In genomic region chr1:28775121-28775942, GRCh38 we compare ENCODE assay signal across 8 cellular contexts. TPM values are rescaled to one million over a fixed set of nuclear protein-coding genes. Genes with fewer than 3 reads are reported as not detected.
DNase-seq lines count a peak whose midpoint lies in the region; TF ChIP-seq lines count a peak whose summit lies in the region.

No MANE protein-coding gene starts in this region.

- H3K4me2 ChIP-seq in fibroblast of lung (ENCODE audit: extremely low read depth, insufficient read depth, low read length) = peak overlapping the region; percentile 52
- H3K4me2 ChIP-seq in neural progenitor cell = no peak overlapping the region

- H3K4me1 Mint-ChIP-seq in activated T-helper 1 cell treated with anti-CD3 and anti-CD28 coated beads, Interleukin-12 subunit alpha, Interleukin-12 subunit beta, Interleukin-2, Interleukin-4 antibody, amounts not matched to agents 30 ng/mL and 10 ng/mL and 1 ng/mL, durations not matched to agents 14 hours and 24 hours and 36 hours (ENCODE audit: low read depth) = peaks cover 9% of the 10 kb centered on the region
- H3K4me1 Mint-ChIP-seq in neural progenitor cell = no peaks in the 10 kb centered on the region
- H3K4me1 Mint-ChIP-seq in stimulated activated naive CD8-positive, alpha-beta T cell treated with anti-CD3 and anti-CD28 coated beads, Interleukin-15, Interleukin-2, amounts not matched to agents 100 ng/mL and 50 ng/mL, for 24 hours (ENCODE audit: low read depth) = peaks cover 11% of the 10 kb centered on the region

- no peak overlapping the region for H3K27ac ChIP-seq in fibroblast of lung (ENCODE audit: insufficient read depth, low read length)
- H3K27ac ChIP-seq in neural progenitor cell = no peak overlapping the region

- peaks cover 2% of the 10 kb centered on the region for H3K36me3 ChIP-seq in fibroblast of lung (ENCODE audit: control insufficient read depth, insufficient read depth, low read length)
- no peaks in the 10 kb centered on the region for H3K36me3 ChIP-seq in neural progenitor cell
- H3K36me3 ChIP-seq in BE2C = peaks cover 10% of the 10 kb centered on the region

- intact Hi-C loops in activated T-helper 1 cell treated with anti-CD3 and anti-CD28 coated beads, Interleukin-12 subunit alpha, Interleukin-12 subunit beta, Interleukin-2, Interleukin-4 antibody, amounts not matched to agents 30 ng/mL and 10 ng/mL and 1 ng/mL, durations not matched to agents 14 hours and 24 hours and 36 hours (cut with micrococcal nuclease) = loop anchor here (1.0 kb wide), 1 partner anchor 39 kb away; the partner anchor contains the start of gene YTHDF2

- H3K9me3 Mint-ChIP-seq in activated T-helper 1 cell treated with anti-CD3 and anti-CD28 coated beads, Interleukin-12 subunit alpha, Interleukin-12 subunit beta, Interleukin-2, Interleukin-4 antibody, amounts not matched to agents 30 ng/mL and 10 ng/mL and 1 ng/mL, durations not matched to agents 14 hours and 24 hours and 36 hours = no peaks in the 10 kb centered on the region
- H3K9me3 Mint-ChIP-seq in neural progenitor cell = no peaks in the 10 kb centered on the region
- no peaks in the 10 kb centered on the region for H3K9me3 Mint-ChIP-seq in stimulated activated naive CD8-positive, alpha-beta T cell treated with anti-CD3 and anti-CD28 coated beads, Interleukin-15, Interleukin-2, amounts not matched to agents 100 ng/mL and 50 ng/mL, for 24 hours

- peak overlapping the region; percentile 49 for H3K4me3 Mint-ChIP-seq in activated T-helper 1 cell treated with anti-CD3 and anti-CD28 coated beads, Interleukin-12 subunit alpha, Interleukin-12 subunit beta, Interleukin-2, Interleukin-4 antibody, amounts not matched to agents 30 ng/mL and 10 ng/mL and 1 ng/mL, durations not matched to agents 14 hours and 24 hours and 36 hours
- no peak overlapping the region for H3K4me3 Mint-ChIP-seq in neural progenitor cell
- peak overlapping the region; percentile 66 for H3K4me3 Mint-ChIP-seq in stimulated activated naive CD8-positive, alpha-beta T cell treated with anti-CD3 and anti-CD28 coated beads, Interleukin-15, Interleukin-2, amounts not matched to agents 100 ng/mL and 50 ng/mL, for 24 hours

- peaks cover 2% of the 10 kb centered on the region for H3K27me3 Mint-ChIP-seq in activated T-helper 1 cell treated with anti-CD3 and anti-CD28 coated beads, Interleukin-12 subunit alpha, Interleukin-12 subunit beta, Interleukin-2, Interleukin-4 antibody, amounts not matched to agents 30 ng/mL and 10 ng/mL and 1 ng/mL, durations not matched to agents 14 hours and 24 hours and 36 hours (ENCODE audit: insufficient read depth)
- peaks cover 3% of the 10 kb centered on the region for H3K27me3 Mint-ChIP-seq in neural progenitor cell (ENCODE audit: insufficient read depth, low read depth)
- H3K27me3 Mint-ChIP-seq in stimulated activated naive CD8-positive, alpha-beta T cell treated with anti-CD3 and anti-CD28 coated beads, Interleukin-15, Interleukin-2, amounts not matched to agents 100 ng/mL and 50 ng/mL, for 24 hours = no peaks in the 10 kb centered on the region

- H3K9ac ChIP-seq in fibroblast of lung (ENCODE audit: insufficient read depth, low read length) (no peak overlapping the region), neural progenitor cell (no peak overlapping the region)

- H3K27ac Mint-ChIP-seq in activated T-helper 1 cell treated with anti-CD3 and anti-CD28 coated beads, Interleukin-12 subunit alpha, Interleukin-12 subunit beta, Interleukin-2, Interleukin-4 antibody, amounts not matched to agents 30 ng/mL and 10 ng/mL and 1 ng/mL, durations not matched to agents 14 hours and 24 hours and 36 hours = no peak overlapping the region
- no peak overlapping the region for H3K27ac Mint-ChIP-seq in neural progenitor cell
- peak overlapping the region; percentile 58 for H3K27ac Mint-ChIP-seq in stimulated activated naive CD8-positive, alpha-beta T cell treated with anti-CD3 and anti-CD28 coated beads, Interleukin-15, Interleukin-2, amounts not matched to agents 100 ng/mL and 50 ng/mL, for 24 hours

- TF ChIP-seq CTCF in GM12865 (IDR thresholded peaks at IDR 0.05; ENCODE audit: insufficient read depth, low read depth, low read length, missing control alignments) = no peak
- no peak for TF ChIP-seq CTCF in fibroblast of lung (conservative IDR thresholded peaks at IDR 0.05 in 1 of 2, IDR thresholded peaks at IDR 0.05 in 1 of 2; ENCODE audit: low read depth in 1 of 2, low read length in 2 of 2)
- no peak for TF ChIP-seq CTCF in neural progenitor cell (IDR thresholded peaks at IDR 0.05)
- no peak for TF ChIP-seq CTCF in BE2C (IDR thresholded peaks at IDR 0.05; ENCODE audit: low read depth, low read length)

- H3F3A ChIP-seq in neural progenitor cell (ENCODE audit: low read depth) = peaks cover 51% of the 10 kb centered on the region

- DNase-seq in GM12865 (ENCODE audit: low read depth) (peak; percentile 65), NCI-H510A (lab: John Stamatoyannopoulos, UW) (peak; percentile 73), fibroblast of lung (ENCODE audit: low read depth in 2 of 2) (peak; percentile 17 to 77), neural progenitor cell (ENCODE audit: low spot score) (peak; percentile 23), NK-92 (lab: John Stamatoyannopoulos, UW; ENCODE audit: unreplicated experiment) (no peak), BE2C (no peak)
- DNase-seq in activated T-helper 1 cell treated with anti-CD3 and anti-CD28 coated beads, Interleukin-12 subunit alpha, Interleukin-12 subunit beta, Interleukin-2, Interleukin-4 antibody, amounts not matched to agents 30 ng/mL and 10 ng/mL and 1 ng/mL, durations not matched to agents 14 hours and 24 hours and 36 hours (ENCODE audit: low spot score) = peak; percentile 61

- no peaks in the 10 kb centered on the region for H3K4me1 ChIP-seq in fibroblast of lung (ENCODE audit: control insufficient read depth, extremely low read depth, insufficient read depth, low read length)
- H3K4me1 ChIP-seq in neural progenitor cell = no peaks in the 10 kb centered on the region
- no peaks in the 10 kb centered on the region for H3K4me1 ChIP-seq in BE2C

- H2AFZ ChIP-seq in fibroblast of lung (ENCODE audit: low read length) (no peak overlapping the region), neural progenitor cell (replicated peaks) (no peak overlapping the region)

- H3K27me3 ChIP-seq in fibroblast of lung (ENCODE audit: control insufficient read depth, insufficient read depth, low read length) = no peaks in the 10 kb centered on the region
- H3K27me3 ChIP-seq in neural progenitor cell = no peaks in the 10 kb centered on the region
- H3K27me3 ChIP-seq in BE2C = no peaks in the 10 kb centered on the region

- H3K79me2 ChIP-seq in fibroblast of lung (ENCODE audit: control insufficient read depth, insufficient read depth, low read length) = no peaks in the 10 kb centered on the region
- H3K79me2 ChIP-seq in neural progenitor cell (ENCODE audit: low read depth) = peaks cover 7% of the 10 kb centered on the region

- H3K4me3 ChIP-seq in GM12865 (ENCODE audit: low read depth, low read length) (peak overlapping the region; percentile 7), fibroblast of lung (replicated peaks in 1 of 4; ENCODE audit: control extremely low read depth in 1 of 4, insufficient read depth in 1 of 4, low read depth in 3 of 4, low read length in 4 of 4) (peak overlapping the region in 3 of 4 experiments; percentile 11 to 50 (median 30)), neural progenitor cell (no peak overlapping the region), BE2C (ENCODE audit: low read depth, low read length) (no peak overlapping the region)

- peaks cover 10% of the 10 kb centered on the region for H3K36me3 Mint-ChIP-seq in activated T-helper 1 cell treated with anti-CD3 and anti-CD28 coated beads, Interleukin-12 subunit alpha, Interleukin-12 subunit beta, Interleukin-2, Interleukin-4 antibody, amounts not matched to agents 30 ng/mL and 10 ng/mL and 1 ng/mL, durations not matched to agents 14 hours and 24 hours and 36 hours (ENCODE audit: low read depth)
- peaks cover 8% of the 10 kb centered on the region for H3K36me3 Mint-ChIP-seq in neural progenitor cell
- H3K36me3 Mint-ChIP-seq in stimulated activated naive CD8-positive, alpha-beta T cell treated with anti-CD3 and anti-CD28 coated beads, Interleukin-15, Interleukin-2, amounts not matched to agents 100 ng/mL and 50 ng/mL, for 24 hours (ENCODE audit: low read depth) = peaks cover 9% of the 10 kb centered on the region

- H3K9me3 ChIP-seq in fibroblast of lung (ENCODE audit: control insufficient read depth, insufficient read depth, low read depth, low read length) (no peaks in the 10 kb centered on the region), neural progenitor cell (ENCODE audit: low read depth) (no peaks in the 10 kb centered on the region), BE2C (no peaks in the 10 kb centered on the region)

- no peaks in the 10 kb centered on the region for H4K20me1 ChIP-seq in fibroblast of lung (ENCODE audit: control insufficient read depth, extremely low read depth, insufficient read depth, low read length)
- peaks cover 42% of the 10 kb centered on the region for H4K20me1 ChIP-seq in neural progenitor cell (ENCODE audit: low read depth)

RNA-seq across cellular contexts. Expression of gene OPRD1, which starts 36.6 kb away (rescaled TPM):
- 0.05 TPM in 1 of 2 replicates, not detected in the other for total RNA-seq in activated T-helper 1 cell treated with anti-CD3 and anti-CD28 coated beads, Interleukin-12 subunit alpha, Interleukin-12 subunit beta, Interleukin-2, Interleukin-4 antibody, amounts not matched to agents 30 ng/mL and 10 ng/mL and 1 ng/mL, durations not matched to agents 14 hours and 24 hours and 36 hours
- total RNA-seq in fibroblast of lung (under 0.01 TPM in 1 of 2 replicates, not detected in the other), neural progenitor cell (ENCODE audit: low replicate concordance) (0.37 and 0.77 TPM in 2 replicates)
- polyA plus RNA-seq in fibroblast of lung = 0.01 TPM in 1 of 2 replicates, not detected in the other
- polyA plus RNA-seq in fibroblast of lung (2012) = not detected in 2 replicates
- polyA minus RNA-seq in fibroblast of lung (ENCODE audit: low replicate concordance) = not detected in 2 replicates
- 4.1 TPM for polyA plus RNA-seq in BE2C (2012; ENCODE audit: insufficient read depth, insufficient read length, low read depth)

RNA-seq across cellular contexts. Expression of gene YTHDF2, which starts 38.6 kb away (rescaled TPM):
- total RNA-seq in activated T-helper 1 cell treated with anti-CD3 and anti-CD28 coated beads, Interleukin-12 subunit alpha, Interleukin-12 subunit beta, Interleukin-2, Interleukin-4 antibody, amounts not matched to agents 30 ng/mL and 10 ng/mL and 1 ng/mL, durations not matched to agents 14 hours and 24 hours and 36 hours = 91.7 and 94.9 TPM in 2 replicates
- total RNA-seq in fibroblast of lung (57.3 and 57.5 TPM in 2 replicates), neural progenitor cell (ENCODE audit: low replicate concordance) (107 and 120 TPM in 2 replicates)
- polyA plus RNA-seq in fibroblast of lung = 87.9 and 89.0 TPM in 2 replicates
- polyA plus RNA-seq in fibroblast of lung (2012) = 56.9 and 64.9 TPM in 2 replicates
- 72.5 and 109 TPM in 2 replicates for polyA minus RNA-seq in fibroblast of lung (ENCODE audit: low replicate concordance)
- 107 TPM for polyA plus RNA-seq in BE2C (2012; ENCODE audit: insufficient read depth, insufficient read length, low read depth)

Comparison
In these comparisons a context has a peak if more than half of its experiments do, and no peak if none do; other contexts are left out.
1. DNase-seq: peak in GM12865 (single experiment), NCI-H510A (single experiment), activated T-helper 1 cell treated with anti-CD3 and anti-CD28 coated beads, Interleukin-12 subunit alpha, Interleukin-12 subunit beta, Interleukin-2, Interleukin-4 antibody, amounts not matched to agents 30 ng/mL and 10 ng/mL and 1 ng/mL, durations not matched to agents 14 hours and 24 hours and 36 hours (single experiment), fibroblast of lung (2 of 2) and neural progenitor cell (single experiment); none in NK-92 (single experiment) and BE2C (single experiment).
2. H3K4me3 ChIP-seq: peak in GM12865 (single experiment) and fibroblast of lung (3 of 4); none in neural progenitor cell (single experiment) and BE2C (single experiment).